Comparison of ENCODE assay signal across 9 cellular contexts in the genomic region with DNA sequence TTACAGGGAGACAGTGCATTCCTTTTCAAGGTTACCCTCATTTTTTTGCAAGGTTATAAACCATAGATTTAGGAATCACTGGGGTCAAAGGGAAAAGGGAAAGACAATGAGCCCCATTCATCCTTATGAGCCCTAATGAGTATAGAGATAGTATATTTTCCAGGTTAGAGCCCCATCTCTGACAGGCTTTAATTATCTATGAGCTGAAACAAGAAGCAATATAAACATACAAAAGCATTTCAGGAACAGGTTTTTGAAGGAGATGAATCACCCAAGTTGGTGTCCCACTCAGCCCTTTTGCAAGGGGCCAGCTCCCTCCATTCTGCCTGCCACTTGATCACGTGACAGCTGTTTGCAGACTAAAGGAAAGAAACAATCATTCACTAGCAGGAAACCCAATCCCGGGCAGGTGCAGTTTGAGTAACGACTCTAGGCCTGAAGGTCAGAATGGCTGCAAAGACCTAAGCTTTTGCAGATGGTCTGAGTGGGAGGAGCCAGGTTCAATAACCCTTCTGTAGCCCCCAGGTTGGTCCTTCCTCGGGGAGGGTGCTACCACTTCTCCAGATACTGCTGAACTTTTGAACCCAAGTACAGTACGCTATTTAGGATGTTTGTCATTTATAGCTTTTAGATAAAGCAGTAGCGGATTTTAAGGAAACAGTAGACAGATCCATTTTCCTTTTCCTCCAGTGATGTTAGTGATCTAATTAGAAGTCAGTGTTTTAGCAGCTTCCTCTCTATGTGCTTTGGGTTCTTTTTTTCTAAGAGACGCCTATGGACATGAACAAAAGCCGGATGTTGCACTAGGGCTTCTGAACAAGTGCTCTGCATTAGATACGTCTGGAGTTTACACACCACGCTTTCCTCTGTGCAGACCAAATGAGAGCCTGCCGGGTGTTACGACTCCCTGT.
DNase-seq lines count a peak whose midpoint lies in the region; ATAC-seq, FAIRE-seq and TF ChIP-seq lines count a peak whose summit lies in the region.
"Had no signal": no experiment of that assay in that cellular context is flagged by ENCODE, and none has a peak within 500 bp of the region (broad histone marks: within the 10 kb centered on the region; RNA-seq: fewer than 3 reads in every experiment).

No MANE protein-coding gene starts in this region.

- H3K4me1 ChIP-seq in testis = no peaks in the 10 kb centered on the region

- H3K9me3 Mint-ChIP-seq in activated naive CD4-positive, alpha-beta T cell treated with anti-CD3 and anti-CD28 coated beads for 36 hours = no peaks in the 10 kb centered on the region
- H3K9me3 Mint-ChIP-seq in activated naive CD8-positive, alpha-beta T cell treated with anti-CD3 and anti-CD28 coated beads for 36 hours = no peaks in the 10 kb centered on the region

- no peak overlapping the region for H3K4me3 Mint-ChIP-seq in activated naive CD4-positive, alpha-beta T cell treated with anti-CD3 and anti-CD28 coated beads for 36 hours
- no peak overlapping the region for H3K4me3 Mint-ChIP-seq in activated naive CD8-positive, alpha-beta T cell treated with anti-CD3 and anti-CD28 coated beads for 36 hours

- FAIRE-seq in HTR-8/SVneo (lab: Jason Lieb, UNC) = no peak

- 64 to 71% methylated on average over 12 of the region's 12 CpGs for WGBS in testis, 2 donors

- H3K4me3 ChIP-seq in testis = no peak overlapping the region
- H3K4me3 ChIP-seq: SK-N-MC had no signal

- TF ChIP-seq POLR2A in testis (IDR thresholded peaks at IDR 0.05) = no peak

- no peaks in the 10 kb centered on the region for H3K36me3 ChIP-seq in testis (ENCODE audit: low read depth, missing control alignments)

- CTCF ChIA-PET in activated naive CD4-positive, alpha-beta T cell treated with anti-CD3 and anti-CD28 coated beads for 36 hours (lab: Charles Lee) = interaction anchor here (0.8 kb wide), 1 partner anchor 10 kb away, joined by 3 read pairs; no protein-coding TSS in a partner anchor

- peaks cover 5% of the 10 kb centered on the region for H3K4me1 Mint-ChIP-seq in activated naive CD4-positive, alpha-beta T cell treated with anti-CD3 and anti-CD28 coated beads for 36 hours (ENCODE audit: low read depth)
- peaks cover 6% of the 10 kb centered on the region for H3K4me1 Mint-ChIP-seq in activated naive CD8-positive, alpha-beta T cell treated with anti-CD3 and anti-CD28 coated beads for 36 hours

- no peaks in the 10 kb centered on the region for H3K9me3 ChIP-seq in testis

- ATAC-seq in HG02852 (IDR thresholded peaks at IDR 0.05; ENCODE audit: unreplicated experiment) = no peak

- no peaks in the 10 kb centered on the region for H3K27me3 ChIP-seq in testis

- intact Hi-C loops in activated naive CD4-positive, alpha-beta T cell treated with anti-CD3 and anti-CD28 coated beads for 36 hours (cut with micrococcal nuclease) = loop anchor here (10.0 kb wide), 1 partner anchor 252 kb away; a partner anchor contains a TSS
- intact Hi-C loops in testis (cut with DNase I; ENCODE audit: low total_unique reads) = no loop called here

- H3K27ac Mint-ChIP-seq in activated naive CD4-positive, alpha-beta T cell treated with anti-CD3 and anti-CD28 coated beads for 36 hours = no peak overlapping the region
- no peak overlapping the region for H3K27ac Mint-ChIP-seq in activated naive CD8-positive, alpha-beta T cell treated with anti-CD3 and anti-CD28 coated beads for 36 hours

- H3K36me3 Mint-ChIP-seq in activated naive CD4-positive, alpha-beta T cell treated with anti-CD3 and anti-CD28 coated beads for 36 hours (ENCODE audit: low read depth) = no peaks in the 10 kb centered on the region
- H3K36me3 Mint-ChIP-seq in activated naive CD8-positive, alpha-beta T cell treated with anti-CD3 and anti-CD28 coated beads for 36 hours = no peaks in the 10 kb centered on the region

- no peak overlapping the region for H3K27ac ChIP-seq in testis
- H3K27ac ChIP-seq: SK-N-MC had no signal

- no peak for TF ChIP-seq CTCF in testis (IDR thresholded peaks at IDR 0.05)

- peak; percentile 53 for DNase-seq in activated naive CD4-positive, alpha-beta T cell treated with anti-CD3 and anti-CD28 coated beads for 36 hours
- DNase-seq in activated naive CD4-positive, alpha-beta T cell treated with anti-CD3 and anti-CD28 coated beads, Interleukin-2, amount 50 U/mL, for 16 hours = no peak
- DNase-seq in NCI-H146 (lab: John Stamatoyannopoulos, UW) (peak; percentile 98), retina (peak; percentile 64), HTR-8/SVneo (ENCODE audit: insufficient read length, low spot score) (no peak), testis (no peak)
- DNase-seq in activated naive CD8-positive, alpha-beta T cell treated with anti-CD3 and anti-CD28 coated beads for 36 hours = peak; percentile 12

- H3K27me3 Mint-ChIP-seq in activated naive CD4-positive, alpha-beta T cell treated with anti-CD3 and anti-CD28 coated beads for 36 hours (ENCODE audit: low read depth) = peaks cover 16% of the 10 kb centered on the region
- peaks cover 19% of the 10 kb centered on the region for H3K27me3 Mint-ChIP-seq in activated naive CD8-positive, alpha-beta T cell treated with anti-CD3 and anti-CD28 coated beads for 36 hours

Comparison
In these comparisons a context has a peak if more than half of its experiments do, and no peak if none do; other contexts are left out.
1. DNase-seq: peak in activated naive CD4-positive, alpha-beta T cell treated with anti-CD3 and anti-CD28 coated beads for 36 hours (single experiment), NCI-H146 (single experiment), activated naive CD8-positive, alpha-beta T cell treated with anti-CD3 and anti-CD28 coated beads for 36 hours (single experiment) and retina (single experiment); none in activated naive CD4-positive, alpha-beta T cell treated with anti-CD3 and anti-CD28 coated beads, Interleukin-2, amount 50 U/mL, for 16 hours (single experiment), HTR-8/SVneo (single experiment) and testis (single experiment).